ENCODE assay signal across 14 cellular contexts in genomic region chr11:45993438-45994064, GRCh38.
DNase-seq lines count a peak whose midpoint lies in the region; TF ChIP-seq lines count a peak whose summit lies in the region.
"Had no signal": no experiment of that assay in that cellular context is flagged by ENCODE, and none has a peak within 500 bp of the region (broad histone marks: within the 10 kb centered on the region; RNA-seq: fewer than 3 reads in every experiment).

No MANE protein-coding gene starts in this region.

- POLR2A ChIA-PET in Caco-2 (lab: Charles Lee): interaction anchor here (0.6 kb wide), 1 partner anchor 25 kb away, joined by 8 read pairs; no protein-coding TSS in a partner anchor

- intact Hi-C loops in stomach (cut with DNase I; ENCODE audit: low total_unique reads): no loop called here
- intact Hi-C loops in Caco-2 (cut with micrococcal nuclease; ENCODE audit: unreplicated experiment): no loop called here

- WGBS in stomach, 5 donors: 40 to 66% (median 59%) methylated on average over 6 of the region's 6 CpGs

- TF ChIP-seq POLR2A in stomach (IDR thresholded peaks at IDR 0.05): no peak

- CTCF ChIA-PET in Caco-2 (lab: Charles Lee): interaction anchor here (0.8 to 1.6 kb wide), 3 partner anchors 13 to 28 kb away, joined by 3 to 8 read pairs (median 5); no protein-coding TSS in a partner anchor

- no peak overlapping the region for H3K4me3 Mint-ChIP-seq in Caco-2 (ENCODE audit: unreplicated experiment)
- H3K4me3 Mint-ChIP-seq: dendritic cell treated with granulocyte-macrophage colony-stimulating factor and Interleukin-4, amounts not matched to agents 40 ng/mL and 50 ng/mL, for 4 days; stimulated activated memory B cell treated with anti-CD40 and anti-IgM and Interleukin-4, amounts not matched to agents 10 μg/mL and 1 μg/mL and 100 μg/mL, for 72 hours had no signal

- H3K27ac Mint-ChIP-seq in Caco-2 (ENCODE audit: unreplicated experiment): no peak overlapping the region
- H3K27ac Mint-ChIP-seq: dendritic cell treated with granulocyte-macrophage colony-stimulating factor and Interleukin-4, amounts not matched to agents 40 ng/mL and 50 ng/mL, for 4 days; stimulated activated memory B cell treated with anti-CD40 and anti-IgM and Interleukin-4, amounts not matched to agents 10 μg/mL and 1 μg/mL and 100 μg/mL, for 72 hours had no signal

- TF ChIP-seq CTCF in coronary artery (IDR thresholded peaks at IDR 0.05) (no peak), stomach (IDR thresholded peaks at IDR 0.05) (no peak), Caco-2 (IDR thresholded peaks at IDR 0.05; ENCODE audit: insufficient read depth in 1 of 2, low read depth in 1 of 2, low read length in 1 of 2, severe bottlenecking in 1 of 2, unreplicated experiment in 1 of 2) (no peak)

- no peaks in the 10 kb centered on the region for H3K36me3 ChIP-seq in stomach
- H3K36me3 ChIP-seq in Caco-2 (ENCODE audit: control insufficient read depth, insufficient read depth, low read length): no peaks in the 10 kb centered on the region
- H3K36me3 ChIP-seq: SJSA1 had no signal

- H3K4me3 ChIP-seq in coronary artery (peak overlapping the region; percentile 17), stomach (no peak overlapping the region), Caco-2 (ENCODE audit: low read depth, low read length) (no peak overlapping the region)
- H3K4me3 ChIP-seq: SJSA1 had no signal

- H3K9me3 ChIP-seq in stomach (no peaks in the 10 kb centered on the region), Caco-2 (no peaks in the 10 kb centered on the region)
- H3K9me3 ChIP-seq: SJSA1 had no signal

- H3K36me3 Mint-ChIP-seq in Caco-2 (ENCODE audit: insufficient read depth, unreplicated experiment): no peaks in the 10 kb centered on the region
- H3K36me3 Mint-ChIP-seq: stimulated activated memory B cell treated with anti-CD40 and anti-IgM and Interleukin-4, amounts not matched to agents 10 μg/mL and 1 μg/mL and 100 μg/mL, for 72 hours had no signal

- BruUV-seq in Caco-2 (replicated peaks; lab: Mats Ljungman, UMichigan): no TSS peak

- H3K27me3 ChIP-seq in stomach: no peaks in the 10 kb centered on the region
- no peaks in the 10 kb centered on the region for H3K27me3 ChIP-seq in Caco-2 (replicated peaks; ENCODE audit: control insufficient read depth, insufficient read depth, low read length)
- H3K27me3 ChIP-seq: SJSA1 had no signal

- TF ChIP-seq EP300 in stomach (IDR thresholded peaks at IDR 0.05): no peak

- no peaks in the 10 kb centered on the region for H3K27me3 Mint-ChIP-seq in Caco-2 (ENCODE audit: insufficient read depth, unreplicated experiment)
- H3K27me3 Mint-ChIP-seq: dendritic cell treated with granulocyte-macrophage colony-stimulating factor and Interleukin-4, amounts not matched to agents 40 ng/mL and 50 ng/mL, for 4 days; stimulated activated memory B cell treated with anti-CD40 and anti-IgM and Interleukin-4, amounts not matched to agents 10 μg/mL and 1 μg/mL and 100 μg/mL, for 72 hours had no signal

- H3K4me1 ChIP-seq in stomach: peaks cover 12 to 55% (median 19%) of the 10 kb centered on the region in 4 donors
- 0 out of 2 replicates have a peak, but pooled peaks cover 4% of the 10 kb centered on the region for H3K4me1 ChIP-seq in Caco-2
- H3K4me1 ChIP-seq: SJSA1 had no signal

- H3K9me3 Mint-ChIP-seq in Caco-2 (ENCODE audit: unreplicated experiment): no peaks in the 10 kb centered on the region
- H3K9me3 Mint-ChIP-seq: dendritic cell treated with granulocyte-macrophage colony-stimulating factor and Interleukin-4, amounts not matched to agents 40 ng/mL and 50 ng/mL, for 4 days; stimulated activated memory B cell treated with anti-CD40 and anti-IgM and Interleukin-4, amounts not matched to agents 10 μg/mL and 1 μg/mL and 100 μg/mL, for 72 hours had no signal

- DNase-seq in NCI-H446 treated with DMSO at 0.1 percent for 48 hours (lab: John Stamatoyannopoulos, UW): peak; percentile 79
- no peak for DNase-seq in coronary artery (ENCODE audit: low spot score)
- DNase-seq in iris pigment epithelial cell (ENCODE audit: low read depth): peak; percentile 17
- DNase-seq in stomach: no peak
- DNase-seq in Caco-2: no peak
- no peak for DNase-seq in activated T-cell treated with anti-CD3 and anti-CD28 coated beads for 4 hours
- no peak for DNase-seq in AG08396 (ENCODE audit: low spot score)
- no peak for DNase-seq in SKM-1 treated with dmso at 0.1 percent for 144 hours (lab: John Stamatoyannopoulos, UW; ENCODE audit: unreplicated experiment)
- DNase-seq: HCEC 1CT, kidney, NCI-H2081 treated with DMSO at 0.1 percent for 48 hours had no signal

- peaks cover 7% of the 10 kb centered on the region for H3K4me1 Mint-ChIP-seq in Caco-2 (ENCODE audit: low read depth, unreplicated experiment)

- peak overlapping the region; percentile 61 to 70 for H3K27ac ChIP-seq in coronary artery
- peak overlapping the region in 3 of 5 donors; percentile 42 to 78 (median 43) for H3K27ac ChIP-seq in stomach
- H3K27ac ChIP-seq: SJSA1 had no signal

Comparison
In these comparisons a context has a peak if more than half of its experiments do, and no peak if none do; other contexts are left out.
1. DNase-seq: peak in NCI-H446 treated with DMSO at 0.1 percent for 48 hours (single experiment) and iris pigment epithelial cell (single experiment); none in coronary artery (single experiment), stomach (single experiment), Caco-2 (0 of 2), activated T-cell treated with anti-CD3 and anti-CD28 coated beads for 4 hours (single experiment), AG08396 (single experiment) and SKM-1 treated with dmso at 0.1 percent for 144 hours (single experiment).